ENCODE assay signal across 1 cellular context in genomic region chr12:47904647-47905312, GRCh38.
TF ChIP-seq lines count a peak whose summit lies in the region.

Gene VDR (minus strand): TSS chr12:47904994. CDS start chr12:47879113, 25,881 bp downstream.

TF ChIP-seq in HEK293, 187 proteins besides CTCF, POLR2A, EP300 and RAD21 (continued from another document):
- TF ChIP-seq ZNF518A (tag by site-specific recombination; conservative IDR thresholded peaks at IDR 0.05; ENCODE audit: low read depth) (no peak), ZNF571 (tag by site-specific recombination; IDR thresholded peaks at IDR 0.05) (no peak), ZNF658 (tag by site-specific recombination; IDR thresholded peaks at IDR 0.05) (no peak), ZNF791 (tag by site-specific recombination; IDR thresholded peaks at IDR 0.05) (no peak), ZNF157 (tag by site-specific recombination; IDR thresholded peaks at IDR 0.05) (no peak), ZFP37 (tag by site-specific recombination; IDR thresholded peaks at IDR 0.05) (peak; percentile 13; the same call in 1 of the 2 replicates), ZNF10 (tag by site-specific recombination; IDR thresholded peaks at IDR 0.05) (0 out of 2 replicates have a peak, but pooled peaks have one; percentile 8)
TF ChIP-seq in HEK293: peak in this region for 28.
